In genomic region chr14:105943973-105944602, GRCh38 we compare ENCODE assay signal across 18 cellular contexts.
A peak's percentile ranks its signal among the peaks of the same experiment; 100 is the strongest.
DNase-seq lines count a peak whose midpoint lies in the region; ATAC-seq, FAIRE-seq and TF ChIP-seq lines count a peak whose summit lies in the region.
"Had no signal": no experiment of that assay in that cellular context is flagged by ENCODE, and none has a peak within 500 bp of the region (broad histone marks: within the 10 kb centered on the region; RNA-seq: fewer than 3 reads in every experiment).

No MANE protein-coding gene starts in this region.

- no peak overlapping the region for H3K4me3 Mint-ChIP-seq in activated CD8-positive, alpha-beta memory T cell treated with anti-CD3 and anti-CD28 coated beads, Interleukin-2, amount 10 ng/mL, durations not matched to agents 7 days and 5 days
- H3K4me3 Mint-ChIP-seq in CD14-positive monocyte = no peak overlapping the region
- H3K4me3 Mint-ChIP-seq: CD4-positive, alpha-beta T cell; HFFc6 had no signal

- H3K27ac ChIP-seq in kidney (ENCODE audit: low read depth in 2 of 2, low read length in 2 of 2) = no peak overlapping the region
- H3K27ac ChIP-seq: SK-N-MC had no signal

- no peak for FAIRE-seq in kidney (lab: Jason Lieb, UNC)
- FAIRE-seq: GM12892 had no signal

- peak; percentile 22 for DNase-seq in activated CD8-positive, alpha-beta memory T cell treated with anti-CD3 and anti-CD28 coated beads, Interleukin-2, amount 10 ng/mL, durations not matched to agents 7 days and 5 days
- DNase-seq in activated CD8-positive, alpha-beta memory T cell treated with anti-CD3 and anti-CD28 coated beads, Interleukin-2, amount 50 U/mL, for 4 hours = no peak
- peak; percentile 57 for DNase-seq in kidney
- no peak for DNase-seq in mucosa of descending colon
- peak; percentile 29 for DNase-seq in ureter (ENCODE audit: low spot score)
- no peak for DNase-seq in CD14-positive monocyte (ENCODE audit: low spot score)
- DNase-seq: 8988T, EL, H7, HFFc6, IMR-90, MM.1S had no signal

- H3K9ac ChIP-seq in kidney (ENCODE audit: low read length in 2 of 2) = no peak overlapping the region

- intact Hi-C loops in kidney (cut with DNase I) = no loop called here
- intact Hi-C loops in mucosa of descending colon (cut with DNase I, micrococcal nuclease) = loop anchor here in 1 of 2 donors (10.0 kb wide), 1 partner anchor 259 kb away; no protein-coding TSS in a partner anchor
- intact Hi-C loops in CD14-positive monocyte (cut with micrococcal nuclease) = loop anchor here in 1 of 2 donors (10.0 kb wide), 1 partner anchor 61 kb away; no protein-coding TSS in a partner anchor

- peaks cover 8% of the 10 kb centered on the region for H3K27me3 Mint-ChIP-seq in activated CD8-positive, alpha-beta memory T cell treated with anti-CD3 and anti-CD28 coated beads, Interleukin-2, amount 10 ng/mL, durations not matched to agents 7 days and 5 days
- peaks cover 1 to 9% (median 4%) of the 10 kb centered on the region in 3 donors for H3K27me3 Mint-ChIP-seq in CD14-positive monocyte (ENCODE audit: low read depth in 3 of 3)

- CTCF ChIA-PET in activated CD8-positive, alpha-beta memory T cell treated with anti-CD3 and anti-CD28 coated beads, Interleukin-2, amount 10 ng/mL, durations not matched to agents 7 days and 5 days (lab: Charles Lee) = interaction anchor here (0.6 to 3.5 kb wide), 18 partner anchors 10 to 767 kb away, joined by 3 to 25 read pairs (median 4); no protein-coding TSS in a partner anchor

- no peak overlapping the region for H3K27ac Mint-ChIP-seq in activated CD8-positive, alpha-beta memory T cell treated with anti-CD3 and anti-CD28 coated beads, Interleukin-2, amount 10 ng/mL, durations not matched to agents 7 days and 5 days
- H3K27ac Mint-ChIP-seq in CD14-positive monocyte = peak overlapping the region in 1 of 7 donors; percentile 42
- H3K27ac Mint-ChIP-seq: CD4-positive, alpha-beta T cell; HFFc6 had no signal

- H3K36me3 ChIP-seq in kidney (ENCODE audit: control insufficient read depth in 1 of 2, insufficient read depth in 2 of 2, low read length in 2 of 2) = no peaks in the 10 kb centered on the region
- no peaks in the 10 kb centered on the region for H3K36me3 ChIP-seq in mucosa of descending colon (ENCODE audit: low read depth)
- H3K36me3 ChIP-seq: BE2C had no signal

- H3K9me3 Mint-ChIP-seq in activated CD8-positive, alpha-beta memory T cell treated with anti-CD3 and anti-CD28 coated beads, Interleukin-2, amount 10 ng/mL, durations not matched to agents 7 days and 5 days (ENCODE audit: low read depth) = no peaks in the 10 kb centered on the region
- peaks cover 1 to 15% (median 11%) of the 10 kb centered on the region in 7 donors for H3K9me3 Mint-ChIP-seq in CD14-positive monocyte

- H3K9me3 ChIP-seq in kidney (ENCODE audit: control insufficient read depth in 1 of 2, low read length in 2 of 2) = peaks cover 0 to 2% of the 10 kb centered on the region in 2 donors
- peaks cover 3% of the 10 kb centered on the region for H3K9me3 ChIP-seq in mucosa of descending colon
- H3K9me3 ChIP-seq: BE2C had no signal

- no peaks in the 10 kb centered on the region for H3K4me1 ChIP-seq in kidney (ENCODE audit: control insufficient read depth in 1 of 2, insufficient read depth in 1 of 2, low read depth in 1 of 2, low read length in 2 of 2)
- H3K4me1 ChIP-seq in mucosa of descending colon (ENCODE audit: low read depth) = peaks cover 2% of the 10 kb centered on the region
- H3K4me1 ChIP-seq: BE2C had no signal

- TF ChIP-seq CTCF in kidney (IDR thresholded peaks at IDR 0.05; ENCODE audit: borderline replicate concordance, extremely low read depth, insufficient read depth) = no peak
- TF ChIP-seq CTCF in mucosa of descending colon (IDR thresholded peaks at IDR 0.05) = no peak
- TF ChIP-seq CTCF in CD14-positive monocyte (IDR thresholded peaks at IDR 0.05) = no peak

- H3K4me1 Mint-ChIP-seq in activated CD8-positive, alpha-beta memory T cell treated with anti-CD3 and anti-CD28 coated beads, Interleukin-2, amount 10 ng/mL, durations not matched to agents 7 days and 5 days = peaks cover 17% of the 10 kb centered on the region
- peaks cover 29% of the 10 kb centered on the region for H3K4me1 Mint-ChIP-seq in CD14-positive monocyte

- H3K4me3 ChIP-seq in kidney (ENCODE audit: low read length in 2 of 2) (no peak overlapping the region), mucosa of descending colon (no peak overlapping the region)
- H3K4me3 ChIP-seq: SK-N-MC had no signal

- H3K36me3 Mint-ChIP-seq in activated CD8-positive, alpha-beta memory T cell treated with anti-CD3 and anti-CD28 coated beads, Interleukin-2, amount 10 ng/mL, durations not matched to agents 7 days and 5 days = peaks cover 4% of the 10 kb centered on the region
- no peaks in the 10 kb centered on the region for H3K36me3 Mint-ChIP-seq in CD14-positive monocyte

- no peak for ATAC-seq in activated CD8-positive, alpha-beta memory T cell treated with anti-CD3 and anti-CD28 coated beads, Interleukin-2, amount 10 ng/mL, durations not matched to agents 7 days and 5 days
- peak; percentile 32 for ATAC-seq in mucosa of descending colon
- no peak for ATAC-seq in HG02642 (IDR thresholded peaks at IDR 0.05; ENCODE audit: poor library complexity, unreplicated experiment)
- ATAC-seq in GM18502 (IDR thresholded peaks at IDR 0.05; ENCODE audit: poor library complexity, unreplicated experiment) = no peak

Comparison
In these comparisons a context has a peak if more than half of its experiments do, and no peak if none do; other contexts are left out.
1. DNase-seq: peak in activated CD8-positive, alpha-beta memory T cell treated with anti-CD3 and anti-CD28 coated beads, Interleukin-2, amount 10 ng/mL, durations not matched to agents 7 days and 5 days (single experiment), kidney (single experiment) and ureter (single experiment); none in activated CD8-positive, alpha-beta memory T cell treated with anti-CD3 and anti-CD28 coated beads, Interleukin-2, amount 50 U/mL, for 4 hours (single experiment), mucosa of descending colon (0 of 3) and CD14-positive monocyte (single experiment).